ENCODE assay signal across 32 cellular contexts in the genomic region with DNA sequence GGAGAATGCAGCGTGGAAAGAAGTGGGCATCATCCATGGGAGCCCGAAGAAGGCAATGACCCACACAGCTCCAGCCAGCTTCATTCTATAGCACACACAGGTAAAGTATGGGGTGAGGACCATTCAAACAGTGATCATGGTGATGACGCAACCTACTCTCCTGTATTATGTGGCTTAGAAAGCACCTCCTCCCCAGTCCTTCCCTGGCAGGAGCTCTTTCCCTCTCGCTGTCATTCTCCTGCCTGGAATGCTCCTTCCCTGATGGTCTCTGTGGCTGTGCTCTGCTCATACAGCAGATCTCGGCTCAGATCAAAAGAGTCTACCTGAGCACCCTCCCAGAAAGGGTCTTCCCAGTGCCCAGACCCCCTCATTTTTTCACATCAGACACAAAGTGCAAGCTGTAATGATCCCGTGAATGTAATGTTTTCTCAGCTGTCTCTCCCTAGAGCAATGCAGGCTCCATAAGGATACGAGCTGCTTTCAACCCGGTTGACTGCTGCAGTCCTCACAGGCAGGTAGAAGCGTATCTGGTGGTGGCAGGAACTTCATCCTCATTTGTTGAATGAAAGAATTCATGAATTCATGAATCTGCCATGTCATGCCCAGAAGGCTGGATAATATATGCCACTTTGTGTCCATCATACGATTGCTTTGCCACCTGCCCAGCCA.
DNase-seq lines count a peak whose midpoint lies in the region; ATAC-seq, FAIRE-seq and TF ChIP-seq lines count a peak whose summit lies in the region.
"Had no signal": no experiment of that assay in that cellular context is flagged by ENCODE, and none has a peak within 500 bp of the region (broad histone marks: within the 10 kb centered on the region; RNA-seq: fewer than 3 reads in every experiment).

No MANE protein-coding gene starts in this region.

- peak overlapping the region; percentile 31; the same call in 1 of the 2 replicates for H2AFZ ChIP-seq in H1 (ENCODE audit: low read length)
- H2AFZ ChIP-seq: hepatocyte had no signal

- no peak overlapping the region for H2BK20ac ChIP-seq in H1 (ENCODE audit: low read length)

- no peak overlapping the region for H2BK12ac ChIP-seq in H1 (ENCODE audit: low read depth, low read length)

- H2BK5ac ChIP-seq in H1 (ENCODE audit: low read depth, low read length) = no peak overlapping the region

- H3K36me3 ChIP-seq in H1 (ENCODE audit: control insufficient read depth in 2 of 4, insufficient read depth in 4 of 4, low read length in 3 of 4) (no peaks in the 10 kb centered on the region), gastroesophageal sphincter (no peaks in the 10 kb centered on the region)
- H3K36me3 ChIP-seq: pancreas, Peyer's patch, SJSA1, suprapubic skin, upper lobe of left lung had no signal

- H3K4me3 Mint-ChIP-seq in mesothelial cell of epicardium = no peak overlapping the region
- H3K4me3 Mint-ChIP-seq: activated CD4-positive, alpha-beta memory T cell treated with anti-CD3 and anti-CD28 coated beads for 36 hours; activated naive CD8-positive, alpha-beta T cell treated with anti-CD3 and anti-CD28 coated beads, Interleukin-2, amount 50 U/mL, for 24 hours; nephron progenitor cell; T-helper 17 cell had no signal

- H3K56ac ChIP-seq in H1 (replicated peaks; ENCODE audit: insufficient read length, low read depth, low read length) = no peak overlapping the region

- TF ChIP-seq CTCF in H1 (IDR thresholded peaks at IDR 0.05; ENCODE audit: control extremely low read depth in 1 of 3, insufficient read depth in 1 of 3, low read depth in 1 of 3, low read length in 3 of 3) (no peak), gastroesophageal sphincter (IDR thresholded peaks at IDR 0.05) (no peak), mesothelial cell of epicardium (IDR thresholded peaks at IDR 0.05; ENCODE audit: unreplicated experiment) (no peak), coronary artery (IDR thresholded peaks at IDR 0.05) (no peak)

- H3K4ac ChIP-seq in H1 (replicated peaks; ENCODE audit: insufficient read length, low read depth, low read length) = no peak overlapping the region

- H4K20me1 ChIP-seq in H1 (replicated peaks in 1 of 2; ENCODE audit: control insufficient read depth in 1 of 2, insufficient read depth in 2 of 2, low read length in 2 of 2) = no peaks in the 10 kb centered on the region

- H3K9ac ChIP-seq in H1 (replicated peaks in 1 of 4; ENCODE audit: extremely low read depth in 1 of 4, low read depth in 3 of 4, low read length in 3 of 4) = no peak overlapping the region

- H3K4me2 ChIP-seq in H1 (ENCODE audit: insufficient read depth in 1 of 2, low read depth in 2 of 2, low read length in 2 of 2) = no peak overlapping the region
- H3K4me2 ChIP-seq: hepatocyte had no signal

- DNase-seq in NCI-H748 (lab: John Stamatoyannopoulos, UW; ENCODE audit: unreplicated experiment) (peak; percentile 9), NCI-H748 treated with DMSO at 0.1 percent for 48 hours (lab: John Stamatoyannopoulos, UW) (no peak), SHP77 treated with DMSO at 0.1 percent for 48 hours (lab: John Stamatoyannopoulos, UW) (peak; percentile 89), H1 (ENCODE audit: low read depth in 1 of 2, low spot score in 2 of 2) (no peak), retina (peak; percentile 7), mesothelial cell of epicardium (ENCODE audit: low spot score in 2 of 2, unreplicated experiment in 2 of 2) (no peak), coronary artery (ENCODE audit: low spot score) (no peak)
- DNase-seq: activated CD4-positive, alpha-beta memory T cell treated with anti-CD3 and anti-CD28 coated beads for 36 hours; activated CD4-positive, alpha-beta T cell treated with anti-CD3 and anti-CD28 coated beads for 1 hour; activated CD8-positive, alpha-beta memory T cell treated with anti-CD3 and anti-CD28 coated beads, Interleukin-2, amount 50 U/mL, for 4 hours; activated naive CD4-positive, alpha-beta T cell; activated naive CD8-positive, alpha-beta T cell treated with anti-CD3 and anti-CD28 coated beads, Interleukin-2, amount 50 U/mL, for 24 hours; body of pancreas; cerebellar nuclear complex; NCI-H1092 treated with DMSO at 0.1 percent for 48 hours; NCI-H526 treated with DMSO at 0.1 percent for 48 hours; nephron progenitor cell; pancreas; Peyer's patch; stimulated activated CD4-positive, alpha-beta T cell treated with anti-CD3 and anti-CD28 coated beads, Interleukin-1b, Interleukin-23, amount 100 ng/mL, for 48 hours; stimulated activated naive CD4-positive, alpha-beta T cell treated with Interleukin-2 at 50 U/mL for 16 hours; T-helper 17 cell; upper lobe of left lung had no signal

- CTCF ChIA-PET in H1 (lab: Charles Lee; ENCODE audit: partially characterized antibody) = interaction anchor here (1.3 to 1.8 kb wide), 4 partner anchors 10 to 18 kb away, joined by 3 to 6 read pairs (median 5); no protein-coding TSS in a partner anchor

- 84% methylated on average over 10 of the region's 10 CpGs; no CpG with 5 or more reads in 1 of the 2 experiments for WGBS in H1 (ENCODE audit: extremely low coverage in 1 of 2, insufficient coverage in 1 of 2, insufficient read length in 1 of 2, insufficient replicate concordance in 2 of 2, low coverage in 1 of 2, low lambda C conversion rate in 2 of 2, missing lambda C conversion rate in 1 of 2), 2 experiments
- WGBS in gastroesophageal sphincter (ENCODE audit: low coverage in 1 of 2), 2 donors = 73 to 94% methylated on average over 4 to 6 of the region's 10 CpGs

- H3K27me3 ChIP-seq in H1 (replicated peaks in 1 of 4; ENCODE audit: control insufficient read depth in 3 of 4, extremely low read depth in 1 of 4, insufficient read depth in 3 of 4, low read length in 3 of 4) = no peaks in the 10 kb centered on the region
- H3K27me3 ChIP-seq in gastroesophageal sphincter = no peaks in the 10 kb centered on the region
- H3K27me3 ChIP-seq: body of pancreas, hepatocyte, pancreas, Peyer's patch, SJSA1, suprapubic skin, upper lobe of left lung had no signal

- no peak overlapping the region for H4K5ac ChIP-seq in H1 (ENCODE audit: insufficient read length, low read depth, low read length)

- H2BK15ac ChIP-seq in H1 (ENCODE audit: low read length) = no peak overlapping the region

- H3K27ac ChIP-seq in H1 (ENCODE audit: low read depth, low read length) = no peak overlapping the region
- H3K27ac ChIP-seq in gastroesophageal sphincter = no peak overlapping the region
- H3K27ac ChIP-seq in coronary artery = no peak overlapping the region
- H3K27ac ChIP-seq: 22Rv1, body of pancreas, hepatocyte, pancreas, Peyer's patch, SJSA1, skin epidermis, suprapubic skin, upper lobe of left lung had no signal

- no peak for TF ChIP-seq POLR2A in H1 (IDR thresholded peaks at IDR 0.05; ENCODE audit: control extremely low read depth in 1 of 2, low read depth in 2 of 2, low read length in 2 of 2)
- TF ChIP-seq POLR2A in gastroesophageal sphincter (IDR thresholded peaks at IDR 0.05) = no peak

- H3K23ac ChIP-seq in H1 (ENCODE audit: insufficient read length) = no peak overlapping the region

- H2BK120ac ChIP-seq in H1 (replicated peaks; ENCODE audit: low read depth, low read length) = no peak overlapping the region

- no peak overlapping the region for H3K18ac ChIP-seq in H1 (ENCODE audit: extremely low read depth, low read length)

- H3K4me1 ChIP-seq in H1 (replicated peaks in 1 of 4; ENCODE audit: control insufficient read depth in 3 of 4, insufficient read depth in 4 of 4, low read length in 3 of 4) = no peaks in the 10 kb centered on the region
- no peaks in the 10 kb centered on the region for H3K4me1 ChIP-seq in gastroesophageal sphincter
- H3K4me1 ChIP-seq: body of pancreas, pancreas, Peyer's patch, upper lobe of left lung had no signal

- no peaks in the 10 kb centered on the region for H3K23me2 ChIP-seq in H1 (ENCODE audit: low read depth, low read length)

- no peak overlapping the region for H3K27ac Mint-ChIP-seq in mesothelial cell of epicardium
- H3K27ac Mint-ChIP-seq: activated CD4-positive, alpha-beta memory T cell treated with anti-CD3 and anti-CD28 coated beads for 36 hours; activated naive CD8-positive, alpha-beta T cell treated with anti-CD3 and anti-CD28 coated beads, Interleukin-2, amount 50 U/mL, for 24 hours; nephron progenitor cell; T-helper 17 cell had no signal

- H3K14ac ChIP-seq in H1 (ENCODE audit: insufficient read length) = no peak overlapping the region

- H2AK5ac ChIP-seq in H1 (ENCODE audit: low read depth, low read length) = no peak overlapping the region

- POLR2A ChIA-PET in H1 (lab: Charles Lee; ENCODE audit: partially characterized antibody) = no interaction called here

- H3K27me3 Mint-ChIP-seq in mesothelial cell of epicardium (ENCODE audit: low read depth) = no peaks in the 10 kb centered on the region
- H3K27me3 Mint-ChIP-seq: activated naive CD8-positive, alpha-beta T cell treated with anti-CD3 and anti-CD28 coated beads, Interleukin-2, amount 50 U/mL, for 24 hours had no signal

- no peak overlapping the region for H4K91ac ChIP-seq in H1 (replicated peaks; ENCODE audit: insufficient read length, low read length)

- TF ChIP-seq RAD21 in H1 (IDR thresholded peaks at IDR 0.05 in 1 of 2, conservative IDR thresholded peaks at IDR 0.05 in 1 of 2; ENCODE audit: low read depth in 2 of 2, low read length in 2 of 2) = no peak

- no peaks in the 10 kb centered on the region for H3K79me1 ChIP-seq in H1 (ENCODE audit: low read depth, low read length)

- H3K79me2 ChIP-seq in H1 (ENCODE audit: control insufficient read depth in 1 of 2, insufficient read depth in 2 of 2, low read length in 2 of 2) = no peaks in the 10 kb centered on the region
- H3K79me2 ChIP-seq: hepatocyte had no signal

- TF ChIP-seq EP300 in H1 (IDR thresholded peaks at IDR 0.05; ENCODE audit: borderline replicate concordance in 1 of 2, low read depth in 2 of 2, low read length in 2 of 2) (no peak), gastroesophageal sphincter (IDR thresholded peaks at IDR 0.05) (no peak)

- peaks cover 6% of the 10 kb centered on the region for H3K4me1 Mint-ChIP-seq in mesothelial cell of epicardium
- H3K4me1 Mint-ChIP-seq: activated naive CD8-positive, alpha-beta T cell treated with anti-CD3 and anti-CD28 coated beads, Interleukin-2, amount 50 U/mL, for 24 hours; T-helper 17 cell had no signal

- FAIRE-seq in H1 (lab: Jason Lieb, UNC) = no peak
- FAIRE-seq: endometrium, G401.6, pancreas had no signal

- no peak overlapping the region for H3K4me3 ChIP-seq in H1 (ENCODE audit: extremely low read depth in 1 of 4, insufficient read depth in 2 of 4, low read depth in 3 of 4, low read length in 4 of 4)
- H3K4me3 ChIP-seq in gastroesophageal sphincter = no peak overlapping the region
- no peak overlapping the region for H3K4me3 ChIP-seq in coronary artery
- H3K4me3 ChIP-seq: body of pancreas, hepatocyte, pancreas, Peyer's patch, SJSA1, skin epidermis, suprapubic skin, upper lobe of left lung had no signal

- H3K9me3 ChIP-seq in H1 (ENCODE audit: insufficient read depth in 2 of 2, low read depth in 1 of 2, low read length in 1 of 2) (no peaks in the 10 kb centered on the region), gastroesophageal sphincter (no peaks in the 10 kb centered on the region)
- H3K9me3 ChIP-seq: body of pancreas, pancreas, Peyer's patch, SJSA1, suprapubic skin, upper lobe of left lung had no signal

- ATAC-seq in gastroesophageal sphincter = no peak
- ATAC-seq: activated naive CD8-positive, alpha-beta T cell treated with anti-CD3 and anti-CD28 coated beads, Interleukin-2, amount 50 U/mL, for 24 hours; body of pancreas; HCT116; pancreas; T-helper 17 cell had no signal

- no peaks in the 10 kb centered on the region for H3K9me3 Mint-ChIP-seq in mesothelial cell of epicardium
- H3K9me3 Mint-ChIP-seq: activated CD4-positive, alpha-beta memory T cell treated with anti-CD3 and anti-CD28 coated beads for 36 hours had no signal

- no peaks in the 10 kb centered on the region for H3K36me3 Mint-ChIP-seq in mesothelial cell of epicardium
- H3K36me3 Mint-ChIP-seq: activated CD4-positive, alpha-beta memory T cell treated with anti-CD3 and anti-CD28 coated beads for 36 hours had no signal

- no peak overlapping the region for H4K8ac ChIP-seq in H1 (ENCODE audit: extremely low read depth, insufficient read depth, low read length)

Comparison
In these comparisons a context has a peak if more than half of its experiments do, and no peak if none do; other contexts are left out.
1. DNase-seq: peak in NCI-H748 (single experiment), SHP77 treated with DMSO at 0.1 percent for 48 hours (single experiment) and retina (single experiment); none in NCI-H748 treated with DMSO at 0.1 percent for 48 hours (single experiment), H1 (0 of 2), mesothelial cell of epicardium (0 of 2) and coronary artery (single experiment).